In genomic region chr1:211133841-211134669, GRCh38 we compare ENCODE assay signal across 1 cellular context.
TF ChIP-seq lines count a peak whose summit lies in the region.

KCNH1 (minus strand) TSS chr1:211134148; CDS start chr1:211133945, 203 bp downstream.

TF ChIP-seq in SK-N-SH, 30 proteins besides CTCF, POLR2A, EP300 and RAD21 (continued from another document):
- TF ChIP-seq USF2 (IDR thresholded peaks at IDR 0.05; ENCODE audit: borderline replicate concordance, low read depth, low read length), result no peak
- no peak for TF ChIP-seq REST (IDR thresholded peaks at IDR 0.05; ENCODE audit: low read depth, low read length)
- TF ChIP-seq JUND (IDR thresholded peaks at IDR 0.05), result no peak
- peak; percentile 92 for TF ChIP-seq MAX (IDR thresholded peaks at IDR 0.05; ENCODE audit: low read depth)
- TF ChIP-seq CHD2 (IDR thresholded peaks at IDR 0.05; ENCODE audit: low read length, partially characterized antibody), result peak; percentile 41
- TF ChIP-seq RXRA (IDR thresholded peaks at IDR 0.05; ENCODE audit: borderline replicate concordance, low read depth), result no peak
- peak; percentile 35; the same call in 1 of the 2 replicates for TF ChIP-seq MXI1 (IDR thresholded peaks at IDR 0.05; ENCODE audit: low read depth, low read length)
- no peak for TF ChIP-seq TEAD4 (IDR thresholded peaks at IDR 0.05; ENCODE audit: borderline replicate concordance, insufficient read depth)
